ENCODE assay signal across 8 cellular contexts in genomic region chr14:69643430-69644200, GRCh38. TPM values are rescaled to one million over a fixed set of nuclear protein-coding genes. Genes with fewer than 3 reads are reported as not detected.
DNase-seq lines count a peak whose midpoint lies in the region; ATAC-seq lines count a peak whose summit lies in the region.

No MANE protein-coding gene starts in this region.

- H3K4me1 Mint-ChIP-seq in activated T-cell treated with anti-CD3 and anti-CD28 coated beads, Interleukin-2, amount 50 U/mL, for 4 hours (ENCODE audit: low read depth) = peaks cover 85% of the 10 kb centered on the region

- peaks cover 30% of the 10 kb centered on the region for H3K36me3 Mint-ChIP-seq in activated T-cell treated with anti-CD3 and anti-CD28 coated beads, Interleukin-2, amount 50 U/mL, for 4 hours (ENCODE audit: insufficient read depth)

- intact Hi-C loops in left cardiac atrium (cut with DNase I) = no loop called here

- peak; percentile 90 to 92 for ATAC-seq in activated T-cell treated with anti-CD3 and anti-CD28 coated beads, Interleukin-2, amount 50 U/mL, for 4 hours
- peak; percentile 49 to 72 for ATAC-seq in left cardiac atrium

- H3K27me3 Mint-ChIP-seq in activated T-cell treated with anti-CD3 and anti-CD28 coated beads, Interleukin-2, amount 50 U/mL, for 4 hours (ENCODE audit: low read depth) = no peaks in the 10 kb centered on the region

- H3K4me3 Mint-ChIP-seq in activated T-cell treated with anti-CD3 and anti-CD28 coated beads, Interleukin-2, amount 50 U/mL, for 4 hours = peak overlapping the region; percentile 5

- peaks cover 10% of the 10 kb centered on the region for H3K9me3 Mint-ChIP-seq in activated T-cell treated with anti-CD3 and anti-CD28 coated beads, Interleukin-2, amount 50 U/mL, for 4 hours

- peak; percentile 82 for DNase-seq in HT1080 (ENCODE audit: low read depth)
- peak; percentile 86 for DNase-seq in NCI-H774 (lab: John Stamatoyannopoulos, UW)
- peak; percentile 72 for DNase-seq in activated T-cell treated with anti-CD3 and anti-CD28 coated beads, Interleukin-2, amount 50 U/mL, for 4 hours
- DNase-seq in left cardiac atrium = peak; percentile 44
- DNase-seq in stimulated activated CD4-positive, alpha-beta T cell treated with anti-CD3 and anti-CD28 coated beads, Interleukin-1b, Interleukin-23, amount 100 ng/mL, for 24 hours (ENCODE audit: low read depth in 4 of 4, low spot score in 1 of 4) = peak in 3 of 4 experiments; percentile 43 to 63 (median 61)
- no peak for DNase-seq in pons (ENCODE audit: low spot score)
- no peak for DNase-seq in NCI-H82 treated with DMSO at 0.1 percent for 48 hours (lab: John Stamatoyannopoulos, UW; ENCODE audit: unreplicated experiment)
- no peak for DNase-seq in HuH-7 (ENCODE audit: low spot score)

RNA-seq across cellular contexts. Expression of gene SUSD6, which starts 32.2 kb away (rescaled TPM):
- 2.7 and 4.3 TPM in 2 replicates for total RNA-seq in HT1080 (2014; rRNA removed; shearing (Covaris generic))
- polyA plus RNA-seq in HT1080 (2015; cell fraction: cytosol; rRNA removed) = 6.8 and 8.2 TPM in 2 replicates
- 16.3 and 18.7 TPM in 2 replicates for polyA plus RNA-seq in HT1080 (2015; cell fraction: nucleus; rRNA removed)
- 100 to 1,000 TPM in 2 of 3 donors, 10 to 100 TPM in 1; 97.4 to 108 (median 103) TPM for total RNA-seq in activated T-cell treated with anti-CD3 and anti-CD28 coated beads, Interleukin-2, amount 50 U/mL, for 4 hours
- total RNA-seq in left cardiac atrium = 10 to 100 TPM; 21.8 to 28.1 TPM

Comparison
In these comparisons a context has a peak if more than half of its experiments do, and no peak if none do; other contexts are left out.
1. DNase-seq: peak in HT1080 (single experiment), NCI-H774 (single experiment), activated T-cell treated with anti-CD3 and anti-CD28 coated beads, Interleukin-2, amount 50 U/mL, for 4 hours (single experiment), left cardiac atrium (single experiment) and stimulated activated CD4-positive, alpha-beta T cell treated with anti-CD3 and anti-CD28 coated beads, Interleukin-1b, Interleukin-23, amount 100 ng/mL, for 24 hours (3 of 4); none in pons (single experiment), NCI-H82 treated with DMSO at 0.1 percent for 48 hours (single experiment) and HuH-7 (single experiment).